In genomic region chr12:130013771-130014484, GRCh38 we compare ENCODE assay signal across 8 cellular contexts.
A peak's percentile ranks its signal among the peaks of the same experiment; 100 is the strongest.
DNase-seq lines count a peak whose midpoint lies in the region; ATAC-seq and TF ChIP-seq lines count a peak whose summit lies in the region.

No MANE protein-coding gene starts in this region.

- H3K79me2 ChIP-seq in PC-3 (ENCODE audit: low read length) = no peaks in the 10 kb centered on the region

- no peaks in the 10 kb centered on the region for H3K9me3 Mint-ChIP-seq in MCF 10A (ENCODE audit: unreplicated experiment)

- H2AFZ ChIP-seq in PC-3 (ENCODE audit: low read length) = no peak overlapping the region

- TF ChIP-seq CTCF in HL-60 (IDR thresholded peaks at IDR 0.05; ENCODE audit: insufficient read depth, low read length) (peak; percentile 74), PC-3 (conservative IDR thresholded peaks at IDR 0.05; ENCODE audit: low read depth, low read length) (peak; percentile 61), MCF 10A (IDR thresholded peaks at IDR 0.05; ENCODE audit: unreplicated experiment) (peak; percentile 60), kidney epithelial cell (IDR thresholded peaks at IDR 0.05; ENCODE audit: insufficient read depth, low read length, poor library complexity, severe bottlenecking) (peak; percentile 79)

- no peaks in the 10 kb centered on the region for H3K4me1 ChIP-seq in PC-3 (ENCODE audit: insufficient read depth, low read length)

- peak; percentile 40 for DNase-seq in AG08395 (ENCODE audit: low spot score)
- peak in 1 of 2 experiments; percentile 50 for DNase-seq in HL-60 (ENCODE audit: low read depth in 1 of 2, low spot score in 1 of 2)
- DNase-seq in PC-3 = peak; percentile 57
- DNase-seq in MCF 10A (ENCODE audit: unreplicated experiment) = peak; percentile 57
- DNase-seq in kidney epithelial cell (ENCODE audit: low read depth) = no peak
- peak; percentile 9 for DNase-seq in stimulated activated CD8-positive, alpha-beta memory T cell treated with anti-CD3 and anti-CD28 coated beads, Interleukin-15, amount 100 ng/mL, for 24 hours (ENCODE audit: low read depth)
- no peak for DNase-seq in NOMO-1 (lab: John Stamatoyannopoulos, UW; ENCODE audit: unreplicated experiment in 2 of 2)

- H3F3A ChIP-seq in PC-3 (ENCODE audit: low read length, unreplicated experiment) = no peaks in the 10 kb centered on the region

- H3K9me3 ChIP-seq in PC-3 (ENCODE audit: low read length) = no peaks in the 10 kb centered on the region

- no TSS peak for BruUV-seq in PC-3 (replicated peaks; lab: Mats Ljungman, UMichigan)
- no TSS peak for BruUV-seq in MCF 10A (replicated peaks; lab: Mats Ljungman, UMichigan)

- no peak overlapping the region for H3K4me3 Mint-ChIP-seq in MCF 10A (ENCODE audit: unreplicated experiment)

- H3K36me3 Mint-ChIP-seq in MCF 10A (ENCODE audit: insufficient read depth, unreplicated experiment) = no peaks in the 10 kb centered on the region

- H3K36me3 ChIP-seq in PC-3 (ENCODE audit: low read depth, low read length) (no peaks in the 10 kb centered on the region), kidney epithelial cell (ENCODE audit: control insufficient read depth, insufficient read depth, low read length) (no peaks in the 10 kb centered on the region)

- H3K27me3 Mint-ChIP-seq in MCF 10A (ENCODE audit: insufficient read depth, unreplicated experiment) = no peaks in the 10 kb centered on the region

- H3K4me2 ChIP-seq in PC-3 (ENCODE audit: low read length) = no peak overlapping the region

- H3K27ac Mint-ChIP-seq in MCF 10A (ENCODE audit: low read depth, unreplicated experiment) = no peak overlapping the region

- ATAC-seq in GM18498 (IDR thresholded peaks at IDR 0.05; ENCODE audit: unreplicated experiment) = peak; percentile 83
- peak; percentile 38; the same call in 1 of the 2 replicates for ATAC-seq in PC-3

- no peaks in the 10 kb centered on the region for H3K9me2 ChIP-seq in PC-3 (replicated peaks; ENCODE audit: low read length)

- POLR2A ChIA-PET in PC-3 (lab: Charles Lee; ENCODE audit: unreplicated experiment) (no interaction called here), MCF 10A (lab: Yijun Ruan, JAX) (no interaction called here)

- H4K20me1 ChIP-seq in PC-3 (ENCODE audit: low read length) = no peaks in the 10 kb centered on the region

- H3K4me1 Mint-ChIP-seq in MCF 10A (ENCODE audit: insufficient read depth, unreplicated experiment) = peaks cover 4% of the 10 kb centered on the region

- CTCF ChIA-PET in PC-3 (lab: Charles Lee) = no interaction called here
- CTCF ChIA-PET in MCF 10A (lab: Yijun Ruan, JAX) = interaction anchor here (0.6 to 3.1 kb wide), 23 partner anchors 8 to 1840 kb away, joined by 3 to 16 read pairs (median 3); no protein-coding TSS in a partner anchor

- H3K9ac ChIP-seq in PC-3 (ENCODE audit: low read length) = no peak overlapping the region

- no peaks in the 10 kb centered on the region for H3K27me3 ChIP-seq in HL-60 (ENCODE audit: insufficient read depth, poor library complexity, severe bottlenecking)
- peaks cover 29% of the 10 kb centered on the region for H3K27me3 ChIP-seq in PC-3 (ENCODE audit: low read length)
- H3K27me3 ChIP-seq in kidney epithelial cell (ENCODE audit: control insufficient read depth, insufficient read depth, low read length) = peaks cover 12% of the 10 kb centered on the region

- no peak overlapping the region for H3K4me3 ChIP-seq in HL-60 (replicated peaks; ENCODE audit: insufficient read depth, low read length)
- no peak overlapping the region for H3K4me3 ChIP-seq in PC-3 (ENCODE audit: low read length)
- no peak overlapping the region for H3K4me3 ChIP-seq in kidney epithelial cell (ENCODE audit: low read depth, low read length)

- intact Hi-C loops in PC-3 (cut with micrococcal nuclease) (no loop called here), MCF 10A (cut with micrococcal nuclease) (loop anchor here (1.0 to 5.0 kb wide), 3 partner anchors 99 to 1232 kb away; no protein-coding TSS in a partner anchor)

- H3K27ac ChIP-seq in HL-60 (replicated peaks) (no peak overlapping the region), PC-3 (ENCODE audit: low read length) (no peak overlapping the region)

Comparison
In these comparisons a context has a peak if more than half of its experiments do, and no peak if none do; other contexts are left out.
1. DNase-seq: peak in AG08395 (single experiment), PC-3 (single experiment), MCF 10A (single experiment) and stimulated activated CD8-positive, alpha-beta memory T cell treated with anti-CD3 and anti-CD28 coated beads, Interleukin-15, amount 100 ng/mL, for 24 hours (single experiment); none in kidney epithelial cell (single experiment) and NOMO-1 (0 of 2).
2. Peak in every context shown above with its lines, with median percentiles within 50 percentile points of each other: CTCF ChIP-seq.